8 cellular contexts compared by ENCODE assay signal in genomic region chr1:212752256-212752933, GRCh38. TPM values are rescaled to one million over a fixed set of nuclear protein-coding genes. Genes with fewer than 3 reads are reported as not detected.
A peak's percentile ranks its signal among the peaks of the same experiment; 100 is the strongest.
DNase-seq lines count a peak whose midpoint lies in the region; ATAC-seq and TF ChIP-seq lines count a peak whose summit lies in the region.

No MANE protein-coding gene starts in this region.

- H4K20me1 ChIP-seq in GM23338 (replicated peaks; ENCODE audit: insufficient read depth) = peaks cover 8% of the 10 kb centered on the region

- H3K27me3 ChIP-seq in ACC112 (ENCODE audit: insufficient read depth, low read length) (no peaks in the 10 kb centered on the region), left lung (no peaks in the 10 kb centered on the region), prostate gland (replicated peaks; ENCODE audit: insufficient read depth) (no peaks in the 10 kb centered on the region), GM23338 (ENCODE audit: insufficient read depth) (no peaks in the 10 kb centered on the region)

- H3K4me1 Mint-ChIP-seq in T-helper 17 cell (peaks cover 37% of the 10 kb centered on the region), GM23338 (peaks cover 41% of the 10 kb centered on the region)

- H2AFZ ChIP-seq in ACC112 (ENCODE audit: low read length, unreplicated experiment) (peak overlapping the region; percentile 61), GM23338 (no peak overlapping the region)

- H3K27ac ChIP-seq in ACC112 (ENCODE audit: low read depth, low read length) (peak overlapping the region; percentile 72), left lung (peak overlapping the region; percentile 21 to 72), prostate gland (no peak overlapping the region), GM23338 (ENCODE audit: low read depth) (no peak overlapping the region)

- intact Hi-C loops in left lung (cut with DNase I) (no loop called here), prostate gland (cut with DNase I) (no loop called here)

- peak overlapping the region; percentile 93 for H3K27ac Mint-ChIP-seq in T-helper 17 cell
- H3K27ac Mint-ChIP-seq in GM23338 = no peak overlapping the region

- H3K4me1 ChIP-seq in ACC112 (ENCODE audit: control insufficient read depth, insufficient read depth, low read length, unreplicated experiment) = peaks cover 19% of the 10 kb centered on the region
- peaks cover 14 to 57% of the 10 kb centered on the region in 2 donors for H3K4me1 ChIP-seq in left lung
- no peaks in the 10 kb centered on the region for H3K4me1 ChIP-seq in prostate gland (replicated peaks)
- H3K4me1 ChIP-seq in GM23338 (ENCODE audit: insufficient read depth) = peaks cover 47% of the 10 kb centered on the region

- H3K9me3 ChIP-seq in T-helper 17 cell (ENCODE audit: control insufficient read depth, low read length, poor library complexity, severe bottlenecking) (no peaks in the 10 kb centered on the region), left lung (no peaks in the 10 kb centered on the region), prostate gland (no peaks in the 10 kb centered on the region)

- 90% methylated on average over 3 of the region's 3 CpGs for WGBS in prostate gland

- peak overlapping the region; percentile 88 for H3K4me3 ChIP-seq in ACC112 (ENCODE audit: low read depth, low read length)
- H3K4me3 ChIP-seq in left lung = no peak overlapping the region
- H3K4me3 ChIP-seq in prostate gland = no peak overlapping the region
- H3K4me3 ChIP-seq in GM23338 = no peak overlapping the region

- TF ChIP-seq CTCF in left lung (IDR thresholded peaks at IDR 0.05) (no peak), prostate gland (IDR thresholded peaks at IDR 0.05) (no peak), GM23338 (conservative IDR thresholded peaks at IDR 0.05; ENCODE audit: low read depth in 2 of 2) (no peak)

- H3K4me2 ChIP-seq in GM23338 = no peak overlapping the region

- TF ChIP-seq POLR2A in prostate gland (IDR thresholded peaks at IDR 0.05) = no peak

- 0 out of 2 replicates have a peak, but pooled peaks cover 3% of the 10 kb centered on the region for H3F3A ChIP-seq in GM23338 (replicated peaks; ENCODE audit: low read depth)

- no peaks in the 10 kb centered on the region for H3K36me3 ChIP-seq in ACC112 (ENCODE audit: insufficient read depth, low read length)
- no peaks in the 10 kb centered on the region for H3K36me3 ChIP-seq in left lung
- no peaks in the 10 kb centered on the region for H3K36me3 ChIP-seq in prostate gland
- H3K36me3 ChIP-seq in GM23338 (ENCODE audit: insufficient read depth) = no peaks in the 10 kb centered on the region; the same call in 1 of the 2 replicates

- H3K9me3 Mint-ChIP-seq in GM23338 = no peaks in the 10 kb centered on the region

- DNase-seq in T-helper 17 cell (no peak), left lung (no peak), LoVo (ENCODE audit: low spot score) (no peak), prostate gland (ENCODE audit: low spot score) (no peak), GM23338 (ENCODE audit: low spot score) (no peak), NCI-H1436 treated with DMSO at 0.1 percent for 48 hours (lab: John Stamatoyannopoulos, UW) (no peak)

- H3K4me3 Mint-ChIP-seq in T-helper 17 cell = peak overlapping the region; percentile 88
- H3K4me3 Mint-ChIP-seq in GM23338 = no peak overlapping the region

- H3K79me2 ChIP-seq in ACC112 (ENCODE audit: control insufficient read depth, insufficient read depth, low read length, unreplicated experiment) (peaks cover 5% of the 10 kb centered on the region), GM23338 (replicated peaks; ENCODE audit: insufficient read depth) (peaks cover 45% of the 10 kb centered on the region)

- peaks cover 6% of the 10 kb centered on the region for H3K36me3 Mint-ChIP-seq in T-helper 17 cell (ENCODE audit: low read depth)
- H3K36me3 Mint-ChIP-seq in GM23338 (ENCODE audit: low read depth) = 0 out of 3 replicates have a peak, but pooled peaks cover under 1% of the 10 kb centered on the region

- H3K27me3 Mint-ChIP-seq in T-helper 17 cell (no peaks in the 10 kb centered on the region), GM23338 (ENCODE audit: insufficient read depth, low read depth, poor library complexity) (no peaks in the 10 kb centered on the region)

- no peaks in the 10 kb centered on the region for H3K9me2 ChIP-seq in GM23338 (ENCODE audit: insufficient read depth)

- ATAC-seq in GM21529 (IDR thresholded peaks at IDR 0.05; ENCODE audit: unreplicated experiment) (peak; percentile 45), T-helper 17 cell (peak; percentile 2), left lung (peak; percentile 69), GM23338 (no peak)

TF ChIP-seq in GM23338, 12 proteins besides CTCF, POLR2A, EP300 and RAD21 (continues in another document):
- TF ChIP-seq ZNF114 (CRISPR knock-in tag; IDR thresholded peaks at IDR 0.05) (no peak), STAT1 (IDR thresholded peaks at IDR 0.05; ENCODE audit: unreplicated experiment) (no peak), ETS1 (IDR thresholded peaks at IDR 0.05) (no peak)

RNA-seq across cellular contexts. Expression of gene NSL1, which starts 39.2 kb away (rescaled TPM):
- total RNA-seq in T-helper 17 cell (10 to 100 TPM; 18.6 to 20.3 TPM), left lung (10 to 100 TPM; 31.1 to 33.5 TPM), prostate gland (10 to 100 TPM; 31.6 to 42.6 TPM)
- 61.0 and 96.8 TPM in 2 replicates for total RNA-seq in GM23338 (2014; rRNA removed; shearing (Covaris generic))
- polyA plus RNA-seq in GM23338 (2016; fragmentation: Nextera tagmentation; extraction: Ambion mirVana) = 93.5 and 102 TPM in 2 replicates

RNA-seq across cellular contexts. Expression of gene TATDN3, which starts 39.3 kb away (rescaled TPM):
- total RNA-seq in T-helper 17 cell (10 to 100 TPM; 16.1 to 16.2 TPM), left lung (10 to 100 TPM; 10.4 to 13.4 TPM), prostate gland (10 to 100 TPM in 1 of 2 donors, 1 to 10 TPM in 1; 9.0 to 10.2 TPM)
- 10.9 and 23.7 TPM in 2 replicates for total RNA-seq in GM23338 (2014; rRNA removed; shearing (Covaris generic))
- polyA plus RNA-seq in GM23338 (2016; fragmentation: Nextera tagmentation; extraction: Ambion mirVana) = 17.9 and 24.2 TPM in 2 replicates

RNA-seq across cellular contexts. Expression of gene BATF3, which starts 52.8 kb away (rescaled TPM):
- total RNA-seq in T-helper 17 cell (under 1 TPM; 0.20 to 0.34 TPM), left lung (1 to 10 TPM; 6.4 to 9.0 TPM), prostate gland (1 to 10 TPM in 1 of 2 donors, not detected in 1; 4.0 TPM)
- total RNA-seq in GM23338 (2014; rRNA removed; shearing (Covaris generic)) = 3.6 and 6.8 TPM in 2 replicates
- 7.8 and 8.6 TPM in 2 replicates for polyA plus RNA-seq in GM23338 (2016; fragmentation: Nextera tagmentation; extraction: Ambion mirVana)

Comparison
In these comparisons a context has a peak if more than half of its experiments do, and no peak if none do; other contexts are left out.
1. H3K27ac ChIP-seq: peak in ACC112 (single experiment) and left lung (2 of 2); none in prostate gland (0 of 2) and GM23338 (single experiment).